Comparison of ENCODE assay signal across 28 cellular contexts in the genomic region with DNA sequence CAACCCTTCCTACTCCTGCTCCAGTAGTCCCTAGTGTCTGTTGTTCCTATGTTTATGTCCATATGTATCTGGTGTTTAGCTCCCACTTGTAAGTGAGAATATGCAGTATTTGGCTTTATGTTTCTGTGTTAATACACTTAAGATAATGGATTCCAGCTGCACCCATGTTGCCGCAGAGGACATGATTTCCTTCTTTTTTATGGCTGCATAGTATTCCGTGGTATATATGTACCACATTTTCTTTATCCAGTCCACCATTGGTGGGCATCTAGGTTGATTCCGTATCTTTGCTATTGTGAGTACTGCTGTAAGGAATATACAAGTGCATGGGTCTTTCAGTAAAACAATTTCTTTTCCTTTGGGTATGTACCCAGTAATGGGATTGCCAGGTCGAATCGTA.
"Had no signal": no experiment of that assay in that cellular context is flagged by ENCODE, and none has a peak within 500 bp of the region (broad histone marks: within the 10 kb centered on the region; RNA-seq: fewer than 3 reads in every experiment).

No MANE protein-coding gene starts in this region.

- DNase-seq: cortex of kidney; dermis blood vessel endothelial cell; dorsolateral prefrontal cortex; effector CD4-positive, alpha-beta T cell; effector CD8-positive, alpha-beta T cell; effector memory CD4-positive, alpha-beta T cell; effector memory CD8-positive, alpha-beta T cell; endodermal cell; erythroblast; esophagus squamous epithelium; foreskin fibroblast; foreskin keratinocyte; foreskin melanocyte; gastrocnemius medialis; glutamatergic neuron; head of caudate nucleus; heart left ventricle; heart right ventricle; hippocampal formation had no signal

- H2AFZ ChIP-seq: hepatocyte had no signal

- H3K79me2 ChIP-seq: hepatocyte had no signal

- H3K4me2 ChIP-seq: hepatocyte had no signal

- H3K27me3 ChIP-seq: dorsolateral prefrontal cortex, esophagus muscularis mucosa, esophagus squamous epithelium, foreskin keratinocyte, gastrocnemius medialis, gastroesophageal sphincter, heart left ventricle, heart right ventricle, hepatocyte had no signal

- H3K9me3 ChIP-seq: esophagus muscularis mucosa, esophagus squamous epithelium, gastrocnemius medialis, gastroesophageal sphincter, heart right ventricle had no signal

- H3K4me3 ChIP-seq: coronary artery, dorsolateral prefrontal cortex, esophagus muscularis mucosa, esophagus squamous epithelium, gastrocnemius medialis, gastroesophageal sphincter, heart left ventricle, heart right ventricle, hepatocyte had no signal

- ATAC-seq: effector memory CD8-positive, alpha-beta T cell; esophagus mucosa; foreskin keratinocyte; gastrocnemius medialis; gastroesophageal sphincter; heart left ventricle; heart right ventricle had no signal

- H3K27ac ChIP-seq: coronary artery, dorsolateral prefrontal cortex, epithelial cell of prostate, esophagus muscularis mucosa, esophagus squamous epithelium, foreskin keratinocyte, gastrocnemius medialis, gastroesophageal sphincter, heart left ventricle, heart right ventricle, hepatocyte had no signal

- FAIRE-seq: endometrium, endothelial cell of umbilical vein, frontal cortex had no signal

- H3K36me3 ChIP-seq: esophagus muscularis mucosa, esophagus squamous epithelium, gastrocnemius medialis, gastroesophageal sphincter, heart left ventricle, heart right ventricle had no signal
